Comparison of ENCODE assay signal across 1 cellular context in the genomic region with DNA sequence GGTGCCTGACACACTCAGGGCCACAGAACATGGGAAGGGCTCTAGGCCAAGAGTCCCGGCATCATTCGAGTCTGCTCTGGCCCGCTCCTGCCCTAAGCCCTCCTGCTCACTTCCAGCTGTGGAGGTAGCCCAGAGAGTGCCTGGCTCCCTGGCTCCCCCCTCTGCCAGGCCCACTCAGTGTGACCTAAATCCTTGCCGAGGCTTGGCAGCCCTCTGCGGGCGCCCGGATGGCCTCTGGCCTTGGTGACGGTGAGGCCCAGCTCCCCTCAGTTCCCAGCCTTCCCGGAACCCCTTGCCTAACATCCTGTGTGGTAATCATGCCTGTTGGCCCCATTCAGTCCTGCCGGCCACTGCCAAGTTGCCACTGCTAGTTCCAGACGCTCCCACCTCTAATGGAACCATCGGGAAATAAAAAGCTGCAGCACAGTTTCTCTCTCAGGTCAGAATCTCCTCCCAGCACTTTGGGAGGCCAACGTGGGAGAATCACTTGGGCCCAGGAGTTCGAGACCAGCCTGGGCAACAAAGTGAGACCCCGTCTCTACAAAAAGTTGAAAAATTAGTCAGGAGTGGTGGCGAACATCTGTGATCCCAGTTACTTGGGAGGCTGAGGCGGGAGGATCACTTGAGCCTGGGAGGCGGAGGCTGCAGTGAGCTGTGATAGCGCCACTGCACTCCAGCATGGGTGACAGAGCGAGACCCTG.
TF ChIP-seq lines count a peak whose summit lies in the region.

No MANE protein-coding gene starts in this region.

TF ChIP-seq in HepG2, 621 proteins besides CTCF, POLR2A, EP300 and RAD21 (continued from another document and continues in another):
- TF ChIP-seq, protein P1, sequence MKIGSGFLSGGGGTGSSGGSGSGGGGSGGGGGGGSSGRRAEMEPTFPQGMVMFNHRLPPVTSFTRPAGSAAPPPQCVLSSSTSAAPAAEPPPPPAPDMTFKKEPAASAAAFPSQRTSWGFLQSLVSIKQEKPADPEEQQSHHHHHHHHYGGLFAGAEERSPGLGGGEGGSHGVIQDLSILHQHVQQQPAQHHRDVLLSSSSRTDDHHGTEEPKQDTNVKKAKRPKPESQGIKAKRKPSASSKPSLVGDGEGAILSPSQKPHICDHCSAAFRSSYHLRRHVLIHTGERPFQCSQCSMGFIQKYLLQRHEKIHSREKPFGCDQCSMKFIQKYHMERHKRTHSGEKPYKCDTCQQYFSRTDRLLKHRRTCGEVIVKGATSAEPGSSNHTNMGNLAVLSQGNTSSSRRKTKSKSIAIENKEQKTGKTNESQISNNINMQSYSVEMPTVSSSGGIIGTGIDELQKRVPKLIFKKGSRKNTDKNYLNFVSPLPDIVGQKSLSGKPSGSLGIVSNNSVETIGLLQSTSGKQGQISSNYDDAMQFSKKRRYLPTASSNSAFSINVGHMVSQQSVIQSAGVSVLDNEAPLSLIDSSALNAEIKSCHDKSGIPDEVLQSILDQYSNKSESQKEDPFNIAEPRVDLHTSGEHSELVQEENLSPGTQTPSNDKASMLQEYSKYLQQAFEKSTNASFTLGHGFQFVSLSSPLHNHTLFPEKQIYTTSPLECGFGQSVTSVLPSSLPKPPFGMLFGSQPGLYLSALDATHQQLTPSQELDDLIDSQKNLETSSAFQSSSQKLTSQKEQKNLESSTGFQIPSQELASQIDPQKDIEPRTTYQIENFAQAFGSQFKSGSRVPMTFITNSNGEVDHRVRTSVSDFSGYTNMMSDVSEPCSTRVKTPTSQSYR (CRISPR knock-in tag; IDR thresholded peaks at IDR 0.05; ENCODE audit: borderline replicate concordance) = peak; percentile 69; the same call in 1 of the 2 replicates
- TF ChIP-seq SMARCE1 (IDR thresholded peaks at IDR 0.05; ENCODE audit: borderline replicate concordance) (no peak), SIN3A (IDR thresholded peaks at IDR 0.05; ENCODE audit: borderline replicate concordance, low read depth, low read length) (no peak), CHD2 (IDR thresholded peaks at IDR 0.05; ENCODE audit: low read depth, low read length) (no peak), ZMAT3 (CRISPR knock-in tag; conservative IDR thresholded peaks at IDR 0.05) (peak; percentile 70; the same call in 1 of the 2 replicates), KAT2B (IDR thresholded peaks at IDR 0.05; ENCODE audit: borderline replicate concordance, low read depth, low read length) (no peak), ZNF781 (CRISPR knock-in tag; IDR thresholded peaks at IDR 0.05; ENCODE audit: borderline replicate concordance, not compliant biosample characterization) (no peak), CHD4 (IDR thresholded peaks at IDR 0.05; ENCODE audit: borderline replicate concordance, low read length) (no peak; the same call in 1 of the 2 replicates), ZNF768 (CRISPR knock-in tag; IDR thresholded peaks at IDR 0.05) (peak; percentile 66), ETV6 (CRISPR knock-in tag; conservative IDR thresholded peaks at IDR 0.05) (no peak; the same call in 1 of the 2 replicates), ZNF34 (CRISPR knock-in tag; IDR thresholded peaks at IDR 0.05; ENCODE audit: borderline replicate concordance) (peak; percentile 79), ELK4 (CRISPR knock-in tag; IDR thresholded peaks at IDR 0.05; ENCODE audit: borderline replicate concordance) (no peak), PCBP2 (optimal IDR thresholded peaks at IDR 0.05; ENCODE audit: low read depth, low read length, poor library complexity, severe bottlenecking) (no peak), ZNF232 (CRISPR knock-in tag; IDR thresholded peaks at IDR 0.05; ENCODE audit: borderline replicate concordance) (no peak), ZGPAT (CRISPR knock-in tag; IDR thresholded peaks at IDR 0.05) (peak; percentile 95), ZNF354B (CRISPR knock-in tag; IDR thresholded peaks at IDR 0.05) (no peak), HNF4G (IDR thresholded peaks at IDR 0.05; ENCODE audit: borderline replicate concordance, low read depth, low read length) (no peak; the same call in 1 of the 2 replicates), HNF4G (CRISPR knock-in tag; IDR thresholded peaks at IDR 0.05; ENCODE audit: borderline replicate concordance, low read depth) (peak; percentile 71; the same call in 1 of the 2 replicates), ZNF777 (CRISPR knock-in tag; IDR thresholded peaks at IDR 0.05) (no peak), ATF5 (CRISPR knock-in tag; IDR thresholded peaks at IDR 0.05; ENCODE audit: low read depth) (no peak), THYN1 (CRISPR knock-in tag; IDR thresholded peaks at IDR 0.05; ENCODE audit: borderline replicate concordance, low read depth) (no peak), KLF15 (CRISPR knock-in tag; IDR thresholded peaks at IDR 0.05; ENCODE audit: borderline replicate concordance) (no peak), SALL2 (CRISPR knock-in tag; IDR thresholded peaks at IDR 0.05) (peak; percentile 47; the same call in 1 of the 2 replicates), NFRKB (IDR thresholded peaks at IDR 0.05) (no peak)
- TF ChIP-seq, protein P2, sequence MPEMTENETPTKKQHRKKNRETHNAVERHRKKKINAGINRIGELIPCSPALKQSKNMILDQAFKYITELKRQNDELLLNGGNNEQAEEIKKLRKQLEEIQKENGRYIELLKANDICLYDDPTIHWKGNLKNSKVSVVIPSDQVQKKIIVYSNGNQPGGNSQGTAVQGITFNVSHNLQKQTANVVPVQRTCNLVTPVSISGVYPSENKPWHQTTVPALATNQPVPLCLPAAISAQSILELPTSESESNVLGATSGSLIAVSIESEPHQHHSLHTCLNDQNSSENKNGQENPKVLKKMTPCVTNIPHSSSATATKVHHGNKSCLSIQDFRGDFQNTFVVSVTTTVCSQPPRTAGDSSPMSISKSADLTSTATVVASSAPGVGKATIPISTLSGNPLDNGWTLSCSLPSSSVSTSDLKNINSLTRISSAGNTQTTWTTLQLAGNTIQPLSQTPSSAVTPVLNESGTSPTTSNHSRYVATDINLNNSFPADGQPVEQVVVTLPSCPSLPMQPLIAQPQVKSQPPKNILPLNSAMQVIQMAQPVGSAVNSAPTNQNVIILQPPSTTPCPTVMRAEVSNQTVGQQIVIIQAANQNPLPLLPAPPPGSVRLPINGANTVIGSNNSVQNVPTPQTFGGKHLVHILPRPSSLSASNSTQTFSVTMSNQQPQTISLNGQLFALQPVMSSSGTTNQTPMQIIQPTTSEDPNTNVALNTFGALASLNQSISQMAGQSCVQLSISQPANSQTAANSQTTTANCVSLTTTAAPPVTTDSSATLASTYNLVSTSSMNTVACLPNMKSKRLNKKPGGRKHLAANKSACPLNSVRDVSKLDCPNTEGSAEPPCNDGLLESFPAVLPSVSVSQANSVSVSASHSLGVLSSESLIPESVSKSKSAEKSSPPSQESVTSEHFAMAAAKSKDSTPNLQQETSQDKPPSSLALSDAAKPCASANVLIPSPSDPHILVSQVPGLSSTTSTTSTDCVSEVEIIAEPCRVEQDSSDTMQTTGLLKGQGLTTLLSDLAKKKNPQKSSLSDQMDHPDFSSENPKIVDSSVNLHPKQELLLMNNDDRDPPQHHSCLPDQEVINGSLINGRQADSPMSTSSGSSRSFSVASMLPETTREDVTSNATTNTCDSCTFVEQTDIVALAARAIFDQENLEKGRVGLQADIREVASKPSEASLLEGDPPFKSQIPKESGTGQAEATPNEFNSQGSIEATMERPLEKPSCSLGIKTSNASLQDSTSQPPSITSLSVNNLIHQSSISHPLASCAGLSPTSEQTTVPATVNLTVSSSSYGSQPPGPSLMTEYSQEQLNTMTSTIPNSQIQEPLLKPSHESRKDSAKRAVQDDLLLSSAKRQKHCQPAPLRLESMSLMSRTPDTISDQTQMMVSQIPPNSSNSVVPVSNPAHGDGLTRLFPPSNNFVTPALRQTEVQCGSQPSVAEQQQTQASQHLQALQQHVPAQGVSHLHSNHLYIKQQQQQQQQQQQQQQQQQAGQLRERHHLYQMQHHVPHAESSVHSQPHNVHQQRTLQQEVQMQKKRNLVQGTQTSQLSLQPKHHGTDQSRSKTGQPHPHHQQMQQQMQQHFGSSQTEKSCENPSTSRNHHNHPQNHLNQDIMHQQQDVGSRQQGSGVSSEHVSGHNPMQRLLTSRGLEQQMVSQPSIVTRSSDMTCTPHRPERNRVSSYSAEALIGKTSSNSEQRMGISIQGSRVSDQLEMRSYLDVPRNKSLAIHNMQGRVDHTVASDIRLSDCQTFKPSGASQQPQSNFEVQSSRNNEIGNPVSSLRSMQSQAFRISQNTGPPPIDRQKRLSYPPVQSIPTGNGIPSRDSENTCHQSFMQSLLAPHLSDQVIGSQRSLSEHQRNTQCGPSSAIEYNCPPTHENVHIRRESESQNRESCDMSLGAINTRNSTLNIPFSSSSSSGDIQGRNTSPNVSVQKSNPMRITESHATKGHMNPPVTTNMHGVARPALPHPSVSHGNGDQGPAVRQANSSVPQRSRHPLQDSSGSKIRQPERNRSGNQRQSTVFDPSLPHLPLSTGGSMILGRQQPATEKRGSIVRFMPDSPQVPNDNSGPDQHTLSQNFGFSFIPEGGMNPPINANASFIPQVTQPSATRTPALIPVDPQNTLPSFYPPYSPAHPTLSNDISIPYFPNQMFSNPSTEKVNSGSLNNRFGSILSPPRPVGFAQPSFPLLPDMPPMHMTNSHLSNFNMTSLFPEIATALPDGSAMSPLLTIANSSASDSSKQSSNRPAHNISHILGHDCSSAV (CRISPR knock-in tag; IDR thresholded peaks at IDR 0.05; ENCODE audit: borderline replicate concordance) = no peak
- TF ChIP-seq, protein P3, sequence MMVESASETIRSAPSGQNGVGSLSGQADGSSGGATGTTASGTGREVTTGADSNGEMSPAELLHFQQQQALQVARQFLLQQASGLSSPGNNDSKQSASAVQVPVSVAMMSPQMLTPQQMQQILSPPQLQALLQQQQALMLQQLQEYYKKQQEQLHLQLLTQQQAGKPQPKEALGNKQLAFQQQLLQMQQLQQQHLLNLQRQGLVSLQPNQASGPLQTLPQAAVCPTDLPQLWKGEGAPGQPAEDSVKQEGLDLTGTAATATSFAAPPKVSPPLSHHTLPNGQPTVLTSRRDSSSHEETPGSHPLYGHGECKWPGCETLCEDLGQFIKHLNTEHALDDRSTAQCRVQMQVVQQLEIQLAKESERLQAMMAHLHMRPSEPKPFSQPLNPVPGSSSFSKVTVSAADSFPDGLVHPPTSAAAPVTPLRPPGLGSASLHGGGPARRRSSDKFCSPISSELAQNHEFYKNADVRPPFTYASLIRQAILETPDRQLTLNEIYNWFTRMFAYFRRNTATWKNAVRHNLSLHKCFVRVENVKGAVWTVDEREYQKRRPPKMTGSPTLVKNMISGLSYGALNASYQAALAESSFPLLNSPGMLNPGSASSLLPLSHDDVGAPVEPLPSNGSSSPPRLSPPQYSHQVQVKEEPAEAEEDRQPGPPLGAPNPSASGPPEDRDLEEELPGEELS (CRISPR knock-in tag; IDR thresholded peaks at IDR 0.05) = peak; percentile 83
- TF ChIP-seq, protein P4, sequence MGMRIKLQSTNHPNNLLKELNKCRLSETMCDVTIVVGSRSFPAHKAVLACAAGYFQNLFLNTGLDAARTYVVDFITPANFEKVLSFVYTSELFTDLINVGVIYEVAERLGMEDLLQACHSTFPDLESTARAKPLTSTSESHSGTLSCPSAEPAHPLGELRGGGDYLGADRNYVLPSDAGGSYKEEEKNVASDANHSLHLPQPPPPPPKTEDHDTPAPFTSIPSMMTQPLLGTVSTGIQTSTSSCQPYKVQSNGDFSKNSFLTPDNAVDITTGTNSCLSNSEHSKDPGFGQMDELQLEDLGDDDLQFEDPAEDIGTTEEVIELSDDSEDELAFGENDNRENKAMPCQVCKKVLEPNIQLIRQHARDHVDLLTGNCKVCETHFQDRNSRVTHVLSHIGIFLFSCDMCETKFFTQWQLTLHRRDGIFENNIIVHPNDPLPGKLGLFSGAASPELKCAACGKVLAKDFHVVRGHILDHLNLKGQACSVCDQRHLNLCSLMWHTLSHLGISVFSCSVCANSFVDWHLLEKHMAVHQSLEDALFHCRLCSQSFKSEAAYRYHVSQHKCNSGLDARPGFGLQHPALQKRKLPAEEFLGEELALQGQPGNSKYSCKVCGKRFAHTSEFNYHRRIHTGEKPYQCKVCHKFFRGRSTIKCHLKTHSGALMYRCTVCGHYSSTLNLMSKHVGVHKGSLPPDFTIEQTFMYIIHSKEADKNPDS (CRISPR knock-in tag; IDR thresholded peaks at IDR 0.05) = no peak
- TF ChIP-seq, protein P5, sequence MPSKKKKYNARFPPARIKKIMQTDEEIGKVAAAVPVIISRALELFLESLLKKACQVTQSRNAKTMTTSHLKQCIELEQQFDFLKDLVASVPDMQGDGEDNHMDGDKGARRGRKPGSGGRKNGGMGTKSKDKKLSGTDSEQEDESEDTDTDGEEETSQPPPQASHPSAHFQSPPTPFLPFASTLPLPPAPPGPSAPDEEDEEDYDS (CRISPR knock-in tag; IDR thresholded peaks at IDR 0.05) = peak; percentile 81
- TF ChIP-seq, protein P6, sequence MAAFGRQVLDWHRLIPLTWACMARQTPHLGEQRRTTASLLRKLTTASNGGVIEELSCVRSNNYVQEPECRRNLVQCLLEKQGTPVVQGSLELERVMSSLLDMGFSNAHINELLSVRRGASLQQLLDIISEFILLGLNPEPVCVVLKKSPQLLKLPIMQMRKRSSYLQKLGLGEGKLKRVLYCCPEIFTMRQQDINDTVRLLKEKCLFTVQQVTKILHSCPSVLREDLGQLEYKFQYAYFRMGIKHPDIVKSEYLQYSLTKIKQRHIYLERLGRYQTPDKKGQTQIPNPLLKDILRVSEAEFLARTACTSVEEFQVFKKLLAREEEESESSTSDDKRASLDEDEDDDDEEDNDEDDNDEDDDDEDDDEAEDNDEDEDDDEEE (CRISPR knock-in tag; IDR thresholded peaks at IDR 0.05) = peak; percentile 70; the same call in 1 of the 2 replicates
